In the genomic region with DNA sequence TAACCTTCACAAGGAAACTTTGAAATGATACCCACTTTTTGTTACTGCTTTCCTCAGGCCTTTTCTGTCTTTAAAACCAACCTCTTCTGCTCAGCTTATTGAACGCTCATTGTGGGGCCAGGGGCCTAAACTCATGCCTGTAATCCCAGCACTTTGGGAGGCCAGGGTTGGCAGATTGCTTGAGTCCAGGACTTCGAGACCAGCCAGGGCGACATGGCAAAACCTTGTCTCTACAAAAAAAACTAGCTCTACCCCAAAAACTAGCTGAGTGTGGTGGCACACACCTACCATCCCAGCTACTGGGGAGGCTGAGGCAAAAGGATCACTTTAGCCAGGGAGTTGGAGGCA, we compare ENCODE assay signal across 19 cellular contexts. TPM values are rescaled to one million over a fixed set of nuclear protein-coding genes. Genes with fewer than 3 reads are reported as not detected.
DNase-seq lines count a peak whose midpoint lies in the region; ATAC-seq and TF ChIP-seq lines count a peak whose summit lies in the region.
"Had no signal": no experiment of that assay in that cellular context is flagged by ENCODE, and none has a peak within 500 bp of the region (broad histone marks: within the 10 kb centered on the region; RNA-seq: fewer than 3 reads in every experiment).

No MANE protein-coding gene starts in this region.

- POLR2A ChIA-PET in RWPE1 (lab: Yijun Ruan, JAX; ENCODE audit: low non-redundant PET): no interaction called here

- H3K36me3 ChIP-seq in smooth muscle cell (ENCODE audit: low read depth): no peaks in the 10 kb centered on the region
- H3K36me3 ChIP-seq: cardiac muscle cell, esophagus squamous epithelium, upper lobe of left lung had no signal

- H3K9ac ChIP-seq in smooth muscle cell (ENCODE audit: low read depth): no peak overlapping the region

- H3K4me3 ChIP-seq in smooth muscle cell: no peak overlapping the region
- H3K4me3 ChIP-seq: A549, cardiac muscle cell, esophagus squamous epithelium, SJSA1, upper lobe of left lung had no signal

- H4K20me1 ChIP-seq in smooth muscle cell (ENCODE audit: low read depth): peaks cover 31% of the 10 kb centered on the region

- H3K27me3 ChIP-seq in smooth muscle cell (ENCODE audit: low read depth): no peaks in the 10 kb centered on the region
- H3K27me3 ChIP-seq: cardiac muscle cell, esophagus squamous epithelium, SJSA1, upper lobe of left lung had no signal

- WGBS in smooth muscle cell (ENCODE audit: low lambda C conversion rate): 95% methylated on average over 3 of the region's 3 CpGs

- H3K36me3 Mint-ChIP-seq in activated CD8-positive, alpha-beta memory T cell treated with anti-CD3 and anti-CD28 coated beads, Interleukin-2, amount 10 ng/mL, durations not matched to agents 7 days and 5 days: peaks cover 1% of the 10 kb centered on the region
- peaks cover 22% of the 10 kb centered on the region for H3K36me3 Mint-ChIP-seq in effector memory CD8-positive, alpha-beta T cell (ENCODE audit: insufficient read depth)
- H3K36me3 Mint-ChIP-seq in stimulated activated effector memory CD8-positive, alpha-beta T cell treated with anti-CD3 and anti-CD28 coated beads, Interleukin-12 subunit alpha, Interleukin-12 subunit beta, amount 100 ng/mL, for 72 hours: peaks cover 17% of the 10 kb centered on the region

- peaks cover 28% of the 10 kb centered on the region for H3K4me1 Mint-ChIP-seq in activated CD8-positive, alpha-beta memory T cell treated with anti-CD3 and anti-CD28 coated beads, Interleukin-2, amount 10 ng/mL, durations not matched to agents 7 days and 5 days
- peaks cover 11 to 19% of the 10 kb centered on the region in 2 donors for H3K4me1 Mint-ChIP-seq in effector memory CD8-positive, alpha-beta T cell (ENCODE audit: low read depth in 2 of 2)
- H3K4me1 Mint-ChIP-seq in stimulated activated effector memory CD8-positive, alpha-beta T cell treated with anti-CD3 and anti-CD28 coated beads, Interleukin-12 subunit alpha, Interleukin-12 subunit beta, amount 100 ng/mL, for 72 hours: peaks cover 36% of the 10 kb centered on the region

- peak overlapping the region; percentile 38 for H3K27ac Mint-ChIP-seq in activated CD8-positive, alpha-beta memory T cell treated with anti-CD3 and anti-CD28 coated beads, Interleukin-2, amount 10 ng/mL, durations not matched to agents 7 days and 5 days
- H3K27ac Mint-ChIP-seq in effector memory CD8-positive, alpha-beta T cell: peak overlapping the region; percentile 71 to 97
- H3K27ac Mint-ChIP-seq in stimulated activated effector memory CD8-positive, alpha-beta T cell treated with anti-CD3 and anti-CD28 coated beads, Interleukin-12 subunit alpha, Interleukin-12 subunit beta, amount 100 ng/mL, for 72 hours: peak overlapping the region; percentile 71

- no peak overlapping the region for H3K4me3 Mint-ChIP-seq in activated CD8-positive, alpha-beta memory T cell treated with anti-CD3 and anti-CD28 coated beads, Interleukin-2, amount 10 ng/mL, durations not matched to agents 7 days and 5 days
- no peak overlapping the region for H3K4me3 Mint-ChIP-seq in effector memory CD8-positive, alpha-beta T cell
- no peak overlapping the region for H3K4me3 Mint-ChIP-seq in stimulated activated effector memory CD8-positive, alpha-beta T cell treated with anti-CD3 and anti-CD28 coated beads, Interleukin-12 subunit alpha, Interleukin-12 subunit beta, amount 100 ng/mL, for 72 hours

- no peaks in the 10 kb centered on the region for H3K9me3 ChIP-seq in smooth muscle cell (replicated peaks; ENCODE audit: low read depth)
- H3K9me3 ChIP-seq: A549, esophagus squamous epithelium, SJSA1, upper lobe of left lung had no signal

- TF ChIP-seq CTCF in RWPE1 (conservative IDR thresholded peaks at IDR 0.05; ENCODE audit: low read depth) (no peak), smooth muscle cell (IDR thresholded peaks at IDR 0.05; ENCODE audit: borderline replicate concordance, insufficient read depth, poor library complexity, severe bottlenecking) (no peak)

- DNase-seq in activated CD8-positive, alpha-beta memory T cell treated with anti-CD3 and anti-CD28 coated beads, Interleukin-2, amount 10 ng/mL, durations not matched to agents 7 days and 5 days: no peak
- no peak for DNase-seq in activated CD8-positive, alpha-beta memory T cell treated with anti-CD3 and anti-CD28 coated beads, Interleukin-2, amount 50 U/mL, for 4 hours
- DNase-seq in RWPE1 (ENCODE audit: low spot score) (no peak), smooth muscle cell (lab: John Stamatoyannopoulos, UW; ENCODE audit: unreplicated experiment) (no peak)
- no peak for DNase-seq in effector memory CD8-positive, alpha-beta T cell
- no peak for DNase-seq in stimulated activated effector memory CD8-positive, alpha-beta T cell treated with anti-CD3 and anti-CD28 coated beads, Interleukin-12 subunit alpha, Interleukin-12 subunit beta, amount 100 ng/mL, for 72 hours (ENCODE audit: low spot score in 2 of 2)
- DNase-seq: esophagus squamous epithelium; mesenchymal stem cell; MM.1S; NCI-H1930; stimulated activated CD4-positive, alpha-beta T cell treated with anti-CD3 and anti-CD28 coated beads, Interleukin-4, amount 100 ng/mL, for 24 hours; stimulated activated CD8-positive, alpha-beta memory T cell treated with anti-CD3 and anti-CD28 coated beads, Interleukin-4, amount 100 ng/mL, for 48 hours; upper lobe of left lung had no signal

- CTCF ChIA-PET in activated CD8-positive, alpha-beta memory T cell treated with anti-CD3 and anti-CD28 coated beads, Interleukin-2, amount 10 ng/mL, durations not matched to agents 7 days and 5 days (lab: Charles Lee): interaction anchor here (0.6 kb wide), 1 partner anchor 16 kb away, joined by 3 read pairs; no protein-coding TSS in a partner anchor
- CTCF ChIA-PET in RWPE1 (lab: Yijun Ruan, JAX): no interaction called here

- H3K27ac ChIP-seq in RWPE1 (peak overlapping the region; percentile 39), smooth muscle cell (ENCODE audit: low read depth) (no peak overlapping the region)
- H3K27ac ChIP-seq: A549, C4-2B, esophagus squamous epithelium, SJSA1 had no signal

- no peak overlapping the region for H2AFZ ChIP-seq in smooth muscle cell (ENCODE audit: low read depth)

- no peaks in the 10 kb centered on the region for H3K27me3 Mint-ChIP-seq in activated CD8-positive, alpha-beta memory T cell treated with anti-CD3 and anti-CD28 coated beads, Interleukin-2, amount 10 ng/mL, durations not matched to agents 7 days and 5 days
- H3K27me3 Mint-ChIP-seq in effector memory CD8-positive, alpha-beta T cell: no peaks in the 10 kb centered on the region

- H3K79me2 ChIP-seq in smooth muscle cell (ENCODE audit: low read depth): peaks cover 34% of the 10 kb centered on the region

- H3K4me2 ChIP-seq in smooth muscle cell: no peak overlapping the region
- H3K4me2 ChIP-seq: A549 had no signal

- H3K4me1 ChIP-seq in smooth muscle cell (ENCODE audit: low read depth): peaks cover 10% of the 10 kb centered on the region

- H3K9me3 Mint-ChIP-seq in activated CD8-positive, alpha-beta memory T cell treated with anti-CD3 and anti-CD28 coated beads, Interleukin-2, amount 10 ng/mL, durations not matched to agents 7 days and 5 days (ENCODE audit: low read depth): no peaks in the 10 kb centered on the region
- no peaks in the 10 kb centered on the region for H3K9me3 Mint-ChIP-seq in effector memory CD8-positive, alpha-beta T cell
- H3K9me3 Mint-ChIP-seq in stimulated activated effector memory CD8-positive, alpha-beta T cell treated with anti-CD3 and anti-CD28 coated beads, Interleukin-12 subunit alpha, Interleukin-12 subunit beta, amount 100 ng/mL, for 72 hours: no peaks in the 10 kb centered on the region

- peaks cover 9% of the 10 kb centered on the region for H3F3A ChIP-seq in smooth muscle cell (ENCODE audit: low read depth)

- no peak for ATAC-seq in activated CD8-positive, alpha-beta memory T cell treated with anti-CD3 and anti-CD28 coated beads, Interleukin-2, amount 10 ng/mL, durations not matched to agents 7 days and 5 days
- no peak for ATAC-seq in effector memory CD8-positive, alpha-beta T cell (replicated peaks)
- no peak for ATAC-seq in stimulated activated effector memory CD8-positive, alpha-beta T cell treated with anti-CD3 and anti-CD28 coated beads, Interleukin-12 subunit alpha, Interleukin-12 subunit beta, amount 100 ng/mL, for 72 hours
- ATAC-seq in GM19467 (IDR thresholded peaks at IDR 0.05; ENCODE audit: unreplicated experiment): no peak
- ATAC-seq in GM19463 (IDR thresholded peaks at IDR 0.05; ENCODE audit: unreplicated experiment): no peak
- ATAC-seq: A549 had no signal

RNA-seq across cellular contexts. Expression of a gene that starts 50.9 kb away (rescaled TPM):
- 10 to 100 TPM; 27.8 to 41.9 TPM for total RNA-seq in activated CD8-positive, alpha-beta memory T cell treated with anti-CD3 and anti-CD28 coated beads, Interleukin-2, amount 10 ng/mL, durations not matched to agents 7 days and 5 days
- 6.3 and 8.1 TPM in 2 replicates for total RNA-seq in smooth muscle cell
- 3.9 and 4.8 TPM in 2 replicates for polyA plus RNA-seq in smooth muscle cell
